Comparison of ENCODE assay signal across 8 cellular contexts in genomic region chr12:132414634-132415340, GRCh38.
DNase-seq lines count a peak whose midpoint lies in the region; ATAC-seq, FAIRE-seq and TF ChIP-seq lines count a peak whose summit lies in the region.

No MANE protein-coding gene starts in this region.

- H3K4me2 ChIP-seq in A549 = peak overlapping the region; percentile 77

- no peaks in the 10 kb centered on the region for H3K27me3 Mint-ChIP-seq in central memory CD8-positive, alpha-beta T cell

- H3K4me3 ChIP-seq in A549 = no peak overlapping the region

- POLR2A ChIA-PET in A549 (lab: Yijun Ruan, JAX) = interaction anchor here (1.0 kb wide), 1 partner anchor 261 kb away, joined by 3 read pairs; no protein-coding TSS in a partner anchor

- 16% methylated on average over 13 of the region's 30 CpGs for whole genome bisulfite sequencing in A549 (ENCODE audit: missing lambda C conversion rate)

- peak; percentile 80 to 88 for DNase-seq in A549 (ENCODE audit: low read depth in 1 of 2, low spot score in 1 of 2)
- DNase-seq in NCI-H2227 (lab: John Stamatoyannopoulos, UW; ENCODE audit: unreplicated experiment) = peak; percentile 91
- peak; percentile 53 to 62 for DNase-seq in central memory CD8-positive, alpha-beta T cell (ENCODE audit: low spot score in 2 of 2)
- peak; percentile 93 for DNase-seq in left kidney (ENCODE audit: low read depth, low spot score)
- DNase-seq in stimulated activated CD4-positive, alpha-beta T cell treated with anti-CD3 and anti-CD28 coated beads, Interleukin-4, amount 100 ng/mL, for 24 hours = peak; percentile 82

- peaks cover 12% of the 10 kb centered on the region; the same call in 2 of the 3 replicates for H3K4me1 ChIP-seq in A549

- no peak overlapping the region for H3K4me3 Mint-ChIP-seq in central memory CD8-positive, alpha-beta T cell

- TF ChIP-seq POLR2A in A549 (IDR thresholded peaks at IDR 0.05; ENCODE audit: low read length) = no peak

- H3K27ac Mint-ChIP-seq in central memory CD8-positive, alpha-beta T cell (ENCODE audit: low read depth) = no peak overlapping the region

- peaks cover 2% of the 10 kb centered on the region for H3K36me3 Mint-ChIP-seq in central memory CD8-positive, alpha-beta T cell (ENCODE audit: insufficient read depth)

- CTCF ChIA-PET in A549 (lab: Yijun Ruan, JAX) = interaction anchor here (0.6 to 5.4 kb wide), 115 partner anchors 9 to 580 kb away, joined by 3 to 132 read pairs (median 5); partner anchors contain the start of genes LRCOL1 and P2RX2

- H3K4me1 Mint-ChIP-seq in central memory CD8-positive, alpha-beta T cell = no peaks in the 10 kb centered on the region

- TF ChIP-seq CTCF in A549 (IDR thresholded peaks at IDR 0.05) = peak; percentile 94

- no peak for TF ChIP-seq EP300 in A549 (IDR thresholded peaks at IDR 0.05)

- ATAC-seq in A549 = peak; percentile 87 to 98
- ATAC-seq in GM18498 (IDR thresholded peaks at IDR 0.05; ENCODE audit: unreplicated experiment) = peak; percentile 84
- peak; percentile 78 for ATAC-seq in HG03108 (IDR thresholded peaks at IDR 0.05; ENCODE audit: unreplicated experiment)
- ATAC-seq in activated CD4-positive, CD25-positive, alpha-beta regulatory T cell treated with anti-CD3 and anti-CD28 coated beads, Interleukin-2, amount 50 U/mL, for 24 hours = peak; percentile 86 to 92
- peak; percentile 73 for ATAC-seq in central memory CD8-positive, alpha-beta T cell (replicated peaks; ENCODE audit: extremely low read depth, poor library complexity, severe bottlenecking)

- no peaks in the 10 kb centered on the region for H3K9me3 ChIP-seq in A549

- no peaks in the 10 kb centered on the region for H3K9me3 Mint-ChIP-seq in central memory CD8-positive, alpha-beta T cell

- peak; percentile 98 to 99 for TF ChIP-seq RAD21 in A549 (conservative IDR thresholded peaks at IDR 0.05 in 1 of 2, IDR thresholded peaks at IDR 0.05 in 1 of 2)

- peak overlapping the region; percentile 65 to 85; a peak in 5 of 6 replicates for H3K27ac ChIP-seq in A549

- no peak for FAIRE-seq in A549 (lab: Jason Lieb, UNC)

TF ChIP-seq in A549, 52 proteins besides CTCF, POLR2A, EP300 and RAD21:
- TF ChIP-seq SMC3 (IDR thresholded peaks at IDR 0.05) (peak; percentile 92), ZFP36 (IDR thresholded peaks at IDR 0.05; ENCODE audit: borderline replicate concordance, partially characterized antibody) (no peak)
